12 cellular contexts compared by ENCODE assay signal in genomic region chr13:114077121-114077937, GRCh38. TPM values are rescaled to one million over a fixed set of nuclear protein-coding genes. Genes with fewer than 3 reads are reported as not detected.
DNase-seq lines count a peak whose midpoint lies in the region; ATAC-seq and TF ChIP-seq lines count a peak whose summit lies in the region.
"Had no signal": no experiment of that assay in that cellular context is flagged by ENCODE, and none has a peak within 500 bp of the region (broad histone marks: within the 10 kb centered on the region; RNA-seq: fewer than 3 reads in every experiment).

No MANE protein-coding gene starts in this region.

- H3K4me3 ChIP-seq in sigmoid colon: no peak overlapping the region
- H3K4me3 ChIP-seq: A549, transverse colon had no signal

- peaks cover 9 to 13% of the 10 kb centered on the region in 2 donors for H3K36me3 Mint-ChIP-seq in activated naive CD4-positive, alpha-beta T cell treated with anti-CD3 and anti-CD28 coated beads, Interleukin-2, amount 50 U/mL, for 72 hours

- no peak for ATAC-seq in activated naive CD4-positive, alpha-beta T cell treated with anti-CD3 and anti-CD28 coated beads, Interleukin-2, amount 50 U/mL, for 72 hours
- ATAC-seq in GM21423 (IDR thresholded peaks at IDR 0.05; ENCODE audit: unreplicated experiment) (no peak), HG02759 (IDR thresholded peaks at IDR 0.05; ENCODE audit: unreplicated experiment) (no peak)
- ATAC-seq: A549 had no signal

- intact Hi-C loops in sigmoid colon (cut with DNase I): no loop called here

- TF ChIP-seq EP300 in sigmoid colon (IDR thresholded peaks at IDR 0.05): no peak

- TF ChIP-seq POLR2A in sigmoid colon (IDR thresholded peaks at IDR 0.05): no peak

- H3K27me3 ChIP-seq in layer of hippocampus (ENCODE audit: control insufficient read depth, insufficient read depth, low read length) (no peaks in the 10 kb centered on the region), sigmoid colon (no peaks in the 10 kb centered on the region)
- H3K27me3 ChIP-seq: transverse colon had no signal

- DNase-seq in activated T-cell treated with anti-CD3 and anti-CD28 coated beads, Interleukin-2, amount 50 U/mL, for 1 hour: peak; percentile 16
- no peak for DNase-seq in activated T-cell treated with anti-CD3 and anti-CD28 coated beads, Interleukin-2, amount 50 U/mL, for 48 hours
- DNase-seq in activated naive CD4-positive, alpha-beta T cell treated with anti-CD3 and anti-CD28 coated beads, Interleukin-2, amount 50 U/mL, for 72 hours (ENCODE audit: low spot score in 2 of 2): no peak
- DNase-seq in sigmoid colon: peak; percentile 61
- DNase-seq in 8988T: no peak
- DNase-seq: NCI-H1105; stimulated activated CD4-positive, alpha-beta T cell treated with anti-CD3 and anti-CD28 coated beads, Interleukin-12 subunit alpha, Interleukin-12 subunit beta, amount 100 ng/mL, for 4 hours; transverse colon had no signal

- H3K27ac ChIP-seq in layer of hippocampus (ENCODE audit: low read depth, low read length) (peak overlapping the region; percentile 46), sigmoid colon (peak overlapping the region; percentile 42 to 73 (median 48))
- H3K27ac ChIP-seq: A549 had no signal

- H3K4me1 ChIP-seq in sigmoid colon: peaks cover 0 to 22% (median 14%) of the 10 kb centered on the region in 4 donors
- H3K4me1 ChIP-seq: A549 had no signal

- no peaks in the 10 kb centered on the region for H3K9me3 Mint-ChIP-seq in activated naive CD4-positive, alpha-beta T cell treated with anti-CD3 and anti-CD28 coated beads, Interleukin-2, amount 50 U/mL, for 72 hours

- peak overlapping the region; percentile 32 to 85 for H3K27ac Mint-ChIP-seq in activated naive CD4-positive, alpha-beta T cell treated with anti-CD3 and anti-CD28 coated beads, Interleukin-2, amount 50 U/mL, for 72 hours

- TF ChIP-seq CTCF in sigmoid colon (IDR thresholded peaks at IDR 0.05): no peak

- no peaks in the 10 kb centered on the region for H3K9me3 ChIP-seq in sigmoid colon
- H3K9me3 ChIP-seq: A549, transverse colon had no signal

- peaks cover 0 to 11% (median 0%) of the 10 kb centered on the region in 4 donors for H3K36me3 ChIP-seq in sigmoid colon
- H3K36me3 ChIP-seq: transverse colon had no signal

- WGBS in sigmoid colon, 2 donors: 88 to 94% methylated on average over 33 of the region's 33 CpGs

RNA-seq across cellular contexts. Expression of gene RASA3, which starts 55.1 kb away (rescaled TPM):
- total RNA-seq in activated naive CD4-positive, alpha-beta T cell treated with anti-CD3 and anti-CD28 coated beads, Interleukin-2, amount 50 U/mL, for 72 hours: 10 to 100 TPM; 39.4 to 44.1 TPM
- total RNA-seq in sigmoid colon: 10 to 100 TPM; 15.0 to 22.4 (median 17.8) TPM
- polyA plus RNA-seq in sigmoid colon: 10 to 100 TPM in 1 of 3 donors, 1 to 10 TPM in 2; 4.2 to 16.9 (median 5.4) TPM

Comparison
In these comparisons a context has a peak if more than half of its experiments do, and no peak if none do; other contexts are left out.
1. DNase-seq: peak in activated T-cell treated with anti-CD3 and anti-CD28 coated beads, Interleukin-2, amount 50 U/mL, for 1 hour (single experiment) and sigmoid colon (single experiment); none in activated T-cell treated with anti-CD3 and anti-CD28 coated beads, Interleukin-2, amount 50 U/mL, for 48 hours (0 of 2), activated naive CD4-positive, alpha-beta T cell treated with anti-CD3 and anti-CD28 coated beads, Interleukin-2, amount 50 U/mL, for 72 hours (0 of 2) and 8988T (single experiment).